8 cellular contexts compared by ENCODE assay signal in genomic region chr10:68073631-68074403, GRCh38. TPM values are rescaled to one million over a fixed set of nuclear protein-coding genes. Genes with fewer than 3 reads are reported as not detected.
DNase-seq lines count a peak whose midpoint lies in the region; ATAC-seq and TF ChIP-seq lines count a peak whose summit lies in the region.

No MANE protein-coding gene starts in this region.

- peak overlapping the region; percentile 90 for H3K27ac ChIP-seq in WERI-Rb-1
- peak overlapping the region; percentile 94 to 100 (median 98) for H3K27ac ChIP-seq in sigmoid colon

- peak overlapping the region; percentile 80 for H3K4me3 ChIP-seq in WERI-Rb-1 (ENCODE audit: low read depth, low read length)
- H3K4me3 ChIP-seq in sigmoid colon, result peak overlapping the region; percentile 74 to 100 (median 81)

- no peak for DNase-seq in activated naive CD4-positive, alpha-beta T cell treated with anti-CD3 and anti-CD28 coated beads for 36 hours
- no peak for DNase-seq in activated naive CD4-positive, alpha-beta T cell (lab: John Stamatoyannopoulos, UW)
- no peak for DNase-seq in WERI-Rb-1
- peak; percentile 12 for DNase-seq in germinal center (ENCODE audit: low spot score)
- DNase-seq in sigmoid colon, result no peak
- DNase-seq in GM19238 (ENCODE audit: insufficient read length, low spot score), result no peak
- no peak for DNase-seq in NCI-H1092 treated with DMSO at 0.1 percent for 48 hours (lab: John Stamatoyannopoulos, UW)

- 1 to 6% methylated on average over 10 of the region's 10 CpGs for WGBS in sigmoid colon, 2 donors

- no peaks in the 10 kb centered on the region for H3K9me3 Mint-ChIP-seq in activated naive CD4-positive, alpha-beta T cell treated with anti-CD3 and anti-CD28 coated beads for 36 hours

- no peak for TF ChIP-seq CTCF in WERI-Rb-1 (IDR thresholded peaks at IDR 0.05; ENCODE audit: low read depth, low read length)
- TF ChIP-seq CTCF in sigmoid colon (IDR thresholded peaks at IDR 0.05), result no peak

- peaks cover 7% of the 10 kb centered on the region for H3K36me3 Mint-ChIP-seq in activated naive CD4-positive, alpha-beta T cell treated with anti-CD3 and anti-CD28 coated beads for 36 hours (ENCODE audit: low read depth)

- H3K36me3 ChIP-seq in WERI-Rb-1, result peaks cover 9% of the 10 kb centered on the region
- peaks cover 0 to 20% (median 0%) of the 10 kb centered on the region in 4 donors for H3K36me3 ChIP-seq in sigmoid colon

- CTCF ChIA-PET in activated naive CD4-positive, alpha-beta T cell treated with anti-CD3 and anti-CD28 coated beads for 36 hours (lab: Charles Lee), result no interaction called here

- intact Hi-C loops in activated naive CD4-positive, alpha-beta T cell treated with anti-CD3 and anti-CD28 coated beads for 36 hours (cut with micrococcal nuclease), result loop anchor here (1.0 to 2.0 kb wide), 2 partner anchors 31 to 827 kb away; partner anchors contain the start of gene DDX50
- intact Hi-C loops in sigmoid colon (cut with DNase I), result loop anchor here (2.0 kb wide), 2 partner anchors 189 to 259 kb away; partner anchors contain the start of genes HNRNPH3, PBLD and SIRT1

- H3K27me3 ChIP-seq in WERI-Rb-1 (ENCODE audit: insufficient read depth, low read depth, severe bottlenecking) (no peaks in the 10 kb centered on the region), sigmoid colon (no peaks in the 10 kb centered on the region)

- no peak for TF ChIP-seq EP300 in sigmoid colon (IDR thresholded peaks at IDR 0.05)

- ATAC-seq in GM18870 (IDR thresholded peaks at IDR 0.05; ENCODE audit: unreplicated experiment), result no peak

- H3K9me3 ChIP-seq in WERI-Rb-1 (ENCODE audit: severe bottlenecking), result peaks cover 2% of the 10 kb centered on the region
- H3K9me3 ChIP-seq in sigmoid colon, result no peaks in the 10 kb centered on the region

- TF ChIP-seq POLR2A in sigmoid colon (IDR thresholded peaks at IDR 0.05), result no peak

- H3K4me1 Mint-ChIP-seq in activated naive CD4-positive, alpha-beta T cell treated with anti-CD3 and anti-CD28 coated beads for 36 hours (ENCODE audit: low read depth), result peaks cover 41% of the 10 kb centered on the region

- H3K4me3 Mint-ChIP-seq in activated naive CD4-positive, alpha-beta T cell treated with anti-CD3 and anti-CD28 coated beads for 36 hours, result peak overlapping the region; percentile 97

- H3K27me3 Mint-ChIP-seq in activated naive CD4-positive, alpha-beta T cell treated with anti-CD3 and anti-CD28 coated beads for 36 hours (ENCODE audit: low read depth), result no peaks in the 10 kb centered on the region

- peak overlapping the region; percentile 91 for H3K27ac Mint-ChIP-seq in activated naive CD4-positive, alpha-beta T cell treated with anti-CD3 and anti-CD28 coated beads for 36 hours

- peaks cover 0 to 41% (median 32%) of the 10 kb centered on the region in 4 donors for H3K4me1 ChIP-seq in sigmoid colon

RNA-seq across cellular contexts. Expression of gene HERC4, which starts 1.3 kb away (rescaled TPM):
- 10 to 100 TPM; 42.2 to 45.0 TPM for total RNA-seq in activated naive CD4-positive, alpha-beta T cell treated with anti-CD3 and anti-CD28 coated beads for 36 hours
- total RNA-seq in sigmoid colon, result 10 to 100 TPM; 49.2 to 54.3 (median 52.0) TPM
- 10 to 100 TPM; 15.0 to 24.2 (median 21.5) TPM for polyA plus RNA-seq in sigmoid colon

RNA-seq across cellular contexts. Expression of gene MYPN, which starts 35.5 kb away (rescaled TPM):
- not detected for total RNA-seq in activated naive CD4-positive, alpha-beta T cell treated with anti-CD3 and anti-CD28 coated beads for 36 hours
- not detected for total RNA-seq in sigmoid colon
- polyA plus RNA-seq in sigmoid colon, result 1 to 10 TPM in 1 of 3 donors, under 1 TPM in 2; 0.23 to 1.6 (median 0.60) TPM
